ENCODE assay signal across 22 cellular contexts in genomic region chr12:114841557-114842251, GRCh38.
DNase-seq lines count a peak whose midpoint lies in the region; TF ChIP-seq lines count a peak whose summit lies in the region.
"Had no signal": no experiment of that assay in that cellular context is flagged by ENCODE, and none has a peak within 500 bp of the region (broad histone marks: within the 10 kb centered on the region; RNA-seq: fewer than 3 reads in every experiment).

No MANE protein-coding gene starts in this region.

- H3K27me3 ChIP-seq in H9 (ENCODE audit: insufficient read depth, low read length), result no peaks in the 10 kb centered on the region
- H3K27me3 ChIP-seq in hepatocyte, result no peaks in the 10 kb centered on the region
- H3K27me3 ChIP-seq in esophagus muscularis mucosa, result no peaks in the 10 kb centered on the region
- H3K27me3 ChIP-seq: suprapubic skin had no signal

- no peak overlapping the region for H3K4me3 Mint-ChIP-seq in H9
- no peak overlapping the region for H3K4me3 Mint-ChIP-seq in mesothelial cell of epicardium
- H3K4me3 Mint-ChIP-seq: activated naive CD4-positive, alpha-beta T cell treated with anti-CD3 and anti-CD28 coated beads, Interleukin-2, amount 10 ng/mL, durations not matched to agents 7 days and 5 days; HFFc6; naive B cell; stimulated activated memory B cell treated with anti-CD40 and anti-IgM and Interleukin-4, amounts not matched to agents 10 μg/mL and 1 μg/mL and 100 μg/mL, for 72 hours; T-helper 2 cell treated with Interferon-gamma antibody and Interleukin-4, amounts not matched to agents 5 μg/mL and 100 μg/mL, for 36 hours had no signal

- no peak overlapping the region for H3K56ac ChIP-seq in H9 (ENCODE audit: insufficient read length, low read depth, low read length)

- no peak overlapping the region for H3K18ac ChIP-seq in H9 (ENCODE audit: insufficient read length, low read depth, low read length)

- no peak overlapping the region for H3K4ac ChIP-seq in H9 (ENCODE audit: low read depth, low read length)

- no peak overlapping the region for H3K4me3 ChIP-seq in hepatocyte
- H3K4me3 ChIP-seq in esophagus muscularis mucosa, result no peak overlapping the region
- H3K4me3 ChIP-seq: skin epidermis, suprapubic skin had no signal

- no peak overlapping the region for H4K91ac ChIP-seq in H9 (ENCODE audit: insufficient read length, low read depth, low read length)

- no peak overlapping the region for H3T11ph ChIP-seq in H9 (ENCODE audit: low read length)

- H3K23me2 ChIP-seq in H9 (ENCODE audit: insufficient read length, low read depth, low read length, poor library complexity, severe bottlenecking), result no peaks in the 10 kb centered on the region

- H2BK20ac ChIP-seq in H9 (ENCODE audit: low read depth, low read length, poor library complexity, severe bottlenecking), result no peak overlapping the region

- TF ChIP-seq EP300 in esophagus muscularis mucosa (IDR thresholded peaks at IDR 0.05), result no peak

- no peaks in the 10 kb centered on the region for H3K9me2 ChIP-seq in hepatocyte (replicated peaks; ENCODE audit: insufficient read depth)

- H3K4me2 ChIP-seq in H9 (ENCODE audit: insufficient read depth, insufficient read length, low read length) (no peak overlapping the region), hepatocyte (no peak overlapping the region)

- H3K79me2 ChIP-seq in H9 (ENCODE audit: insufficient read depth, low read length) (no peaks in the 10 kb centered on the region), hepatocyte (no peaks in the 10 kb centered on the region)

- H3K4me1 Mint-ChIP-seq in H9, result peaks cover 5 to 7% of the 10 kb centered on the region in 2 experiments; a peak in 3 of 4 replicates
- peaks cover 17% of the 10 kb centered on the region for H3K4me1 Mint-ChIP-seq in mesothelial cell of epicardium
- H3K4me1 Mint-ChIP-seq: activated naive CD4-positive, alpha-beta T cell treated with anti-CD3 and anti-CD28 coated beads, Interleukin-2, amount 10 ng/mL, durations not matched to agents 7 days and 5 days; naive B cell; stimulated activated memory B cell treated with anti-CD40 and anti-IgM and Interleukin-4, amounts not matched to agents 10 μg/mL and 1 μg/mL and 100 μg/mL, for 72 hours had no signal

- no peak overlapping the region for H2BK15ac ChIP-seq in H9 (ENCODE audit: low read depth, low read length)

- H3K9me3 ChIP-seq in H9 (ENCODE audit: control insufficient read depth, low read depth, low read length) (no peaks in the 10 kb centered on the region), hepatocyte (ENCODE audit: low read depth) (no peaks in the 10 kb centered on the region), esophagus muscularis mucosa (no peaks in the 10 kb centered on the region)
- H3K9me3 ChIP-seq: suprapubic skin had no signal

- intact Hi-C loops in esophagus muscularis mucosa (cut with DNase I), result no loop called here

- H4K8ac ChIP-seq in H9 (replicated peaks; ENCODE audit: insufficient read length, low read depth, low read length), result no peak overlapping the region

- H2AK5ac ChIP-seq in H9 (ENCODE audit: insufficient read length, low read length), result no peak overlapping the region

- no peak overlapping the region for H4K5ac ChIP-seq in H9 (ENCODE audit: insufficient read length, low read depth, low read length)

- no peak overlapping the region for H2BK5ac ChIP-seq in H9 (ENCODE audit: insufficient read length, low read length)

- TF ChIP-seq CTCF in H9 (conservative IDR thresholded peaks at IDR 0.05), result no peak
- no peak for TF ChIP-seq CTCF in hepatocyte (IDR thresholded peaks at IDR 0.05; ENCODE audit: poor library complexity)
- TF ChIP-seq CTCF in mesothelial cell of epicardium (IDR thresholded peaks at IDR 0.05; ENCODE audit: unreplicated experiment), result no peak
- no peak for TF ChIP-seq CTCF in esophagus muscularis mucosa (IDR thresholded peaks at IDR 0.05)

- H3K14ac ChIP-seq in H9 (ENCODE audit: insufficient read depth, low read length), result no peak overlapping the region

- H3K23ac ChIP-seq in H9 (ENCODE audit: insufficient read length, low read depth, low read length), result no peak overlapping the region

- no peak for TF ChIP-seq POLR2A in esophagus muscularis mucosa (IDR thresholded peaks at IDR 0.05; ENCODE audit: low read depth)

- H3K27ac Mint-ChIP-seq in H9 (no peak overlapping the region), mesothelial cell of epicardium (peak overlapping the region; percentile 56)
- H3K27ac Mint-ChIP-seq: activated naive CD4-positive, alpha-beta T cell treated with anti-CD3 and anti-CD28 coated beads, Interleukin-2, amount 10 ng/mL, durations not matched to agents 7 days and 5 days; HFFc6; naive B cell; stimulated activated memory B cell treated with anti-CD40 and anti-IgM and Interleukin-4, amounts not matched to agents 10 μg/mL and 1 μg/mL and 100 μg/mL, for 72 hours; T-helper 2 cell treated with Interferon-gamma antibody and Interleukin-4, amounts not matched to agents 5 μg/mL and 100 μg/mL, for 36 hours had no signal

- H3K9me3 Mint-ChIP-seq in H9 (no peaks in the 10 kb centered on the region; a peak in 1 of 5 replicates), mesothelial cell of epicardium (no peaks in the 10 kb centered on the region)
- H3K9me3 Mint-ChIP-seq: HFFc6; stimulated activated memory B cell treated with anti-CD40 and anti-IgM and Interleukin-4, amounts not matched to agents 10 μg/mL and 1 μg/mL and 100 μg/mL, for 72 hours had no signal

- H3K27me3 Mint-ChIP-seq in H9 (ENCODE audit: low read depth) (no peaks in the 10 kb centered on the region), mesothelial cell of epicardium (ENCODE audit: low read depth) (no peaks in the 10 kb centered on the region)
- H3K27me3 Mint-ChIP-seq: activated naive CD4-positive, alpha-beta T cell treated with anti-CD3 and anti-CD28 coated beads, Interleukin-2, amount 10 ng/mL, durations not matched to agents 7 days and 5 days; naive B cell; stimulated activated memory B cell treated with anti-CD40 and anti-IgM and Interleukin-4, amounts not matched to agents 10 μg/mL and 1 μg/mL and 100 μg/mL, for 72 hours had no signal

- H4K20me1 ChIP-seq in H9 (ENCODE audit: control insufficient read depth, insufficient read depth, insufficient read length), result no peaks in the 10 kb centered on the region
- no peaks in the 10 kb centered on the region for H4K20me1 ChIP-seq in hepatocyte (ENCODE audit: insufficient read depth, poor library complexity, severe bottlenecking)

- DNase-seq in H9 (peak; percentile 82), NCI-H748 treated with DMSO at 0.1 percent for 48 hours (lab: John Stamatoyannopoulos, UW) (peak; percentile 12), hepatocyte (ENCODE audit: low spot score) (peak; percentile 42), mesothelial cell of epicardium (ENCODE audit: low spot score in 2 of 2, unreplicated experiment in 2 of 2) (no peak), amniotic stem cell (lab: John Stamatoyannopoulos, UW) (no peak), esophagus muscularis mucosa (ENCODE audit: extremely low spot score) (no peak)
- DNase-seq in activated CD4-positive, alpha-beta T cell treated with anti-CD3 and anti-CD28 coated beads, Interleukin-2, amount 50 U/mL, for 48 hours, result no peak
- DNase-seq: activated CD4-positive, alpha-beta T cell treated with anti-CD3 and anti-CD28 coated beads, Interleukin-2, amount 50 U/mL, for 1 hour; activated naive CD4-positive, alpha-beta T cell treated with anti-CD3 and anti-CD28 coated beads, Interleukin-2, amount 10 ng/mL, durations not matched to agents 7 days and 5 days; C1 segment of cervical spinal cord; effector CD8-positive, alpha-beta T cell; HFFc6; hippocampal formation; KBM-7; kidney glomerular epithelial cell; mesenchymal stem cell; naive B cell; NCI-H69 had no signal

- H2AFZ ChIP-seq in H9 (ENCODE audit: low read length), result no peak overlapping the region
- H2AFZ ChIP-seq in hepatocyte, result no peak overlapping the region

- H3K27ac ChIP-seq in H9 (ENCODE audit: insufficient read length, low read depth, low read length) (no peak overlapping the region), hepatocyte (no peak overlapping the region), esophagus muscularis mucosa (replicated peaks in 1 of 4) (no peak overlapping the region)
- H3K27ac ChIP-seq: skin epidermis, suprapubic skin had no signal

- no peaks in the 10 kb centered on the region for H3K36me3 Mint-ChIP-seq in H9 (ENCODE audit: insufficient read depth in 1 of 3, low read depth in 3 of 3)
- H3K36me3 Mint-ChIP-seq in mesothelial cell of epicardium, result no peaks in the 10 kb centered on the region
- H3K36me3 Mint-ChIP-seq: activated naive CD4-positive, alpha-beta T cell treated with anti-CD3 and anti-CD28 coated beads, Interleukin-2, amount 10 ng/mL, durations not matched to agents 7 days and 5 days; naive B cell; stimulated activated memory B cell treated with anti-CD40 and anti-IgM and Interleukin-4, amounts not matched to agents 10 μg/mL and 1 μg/mL and 100 μg/mL, for 72 hours had no signal

- no peaks in the 10 kb centered on the region for H3K4me1 ChIP-seq in H9 (ENCODE audit: insufficient read depth, low read length)
- H3K4me1 ChIP-seq in hepatocyte (ENCODE audit: insufficient read depth), result no peaks in the 10 kb centered on the region
- H3K4me1 ChIP-seq in esophagus muscularis mucosa, result no peaks in the 10 kb centered on the region
- H3K4me1 ChIP-seq: suprapubic skin had no signal

- H3K36me3 ChIP-seq in hepatocyte (replicated peaks; ENCODE audit: insufficient read depth, low read depth) (no peaks in the 10 kb centered on the region), esophagus muscularis mucosa (no peaks in the 10 kb centered on the region)
- H3K36me3 ChIP-seq: suprapubic skin had no signal

- H3K9ac ChIP-seq in H9 (ENCODE audit: extremely low read depth, insufficient read length, low read length), result no peak overlapping the region

- H2BK12ac ChIP-seq in H9 (ENCODE audit: insufficient read length, low read depth, low read length), result no peak overlapping the region

- H3K79me1 ChIP-seq in H9 (ENCODE audit: insufficient read depth, low read depth, low read length, poor library complexity, severe bottlenecking), result no peaks in the 10 kb centered on the region

- H2BK120ac ChIP-seq in H9 (ENCODE audit: low read depth, low read length, poor library complexity, severe bottlenecking), result no peak overlapping the region

- no CpG with 5 or more reads among the region's 5 CpGs for WGBS in H9 (ENCODE audit: extremely low coverage, insufficient read length, low lambda C conversion rate)
- WGBS in hepatocyte (ENCODE audit: low lambda C conversion rate, missing lambda C conversion rate), result 70% methylated on average over 5 of the region's 5 CpGs
- 88% methylated on average over 5 of the region's 5 CpGs for WGBS in esophagus muscularis mucosa

Comparison
In these comparisons a context has a peak if more than half of its experiments do, and no peak if none do; other contexts are left out.
1. DNase-seq: peak in H9 (single experiment), NCI-H748 treated with DMSO at 0.1 percent for 48 hours (single experiment) and hepatocyte (single experiment); none in mesothelial cell of epicardium (0 of 2), activated CD4-positive, alpha-beta T cell treated with anti-CD3 and anti-CD28 coated beads, Interleukin-2, amount 50 U/mL, for 48 hours (0 of 2), amniotic stem cell (single experiment) and esophagus muscularis mucosa (single experiment).